ENCODE assay signal across 31 cellular contexts in genomic region chr3:87766736-87767135, GRCh38. TPM values are rescaled to one million over a fixed set of nuclear protein-coding genes. Genes with fewer than 3 reads are reported as not detected.
"Had no signal": no experiment of that assay in that cellular context is flagged by ENCODE, and none has a peak within 500 bp of the region (broad histone marks: within the 10 kb centered on the region; RNA-seq: fewer than 3 reads in every experiment).

No MANE protein-coding gene starts in this region.

- H3K4me3 ChIP-seq: gastroesophageal sphincter, hepatocyte, spleen, tibial nerve had no signal

- DNase-seq: activated CD4-positive, alpha-beta T cell treated with anti-CD3 and anti-CD28 coated beads for 48 hours; activated CD4-positive, alpha-beta T cell treated with anti-CD3 and anti-CD28 coated beads, Interleukin-2, amount 50 U/mL, for 48 hours; activated CD8-positive, alpha-beta memory T cell treated with anti-CD3 and anti-CD28 coated beads, Interleukin-2, amount 50 U/mL, for 4 hours; activated gamma-delta T cell; activated naive CD4-positive, alpha-beta T cell treated with anti-CD3 and anti-CD28 coated beads, Interleukin-2, amount 50 U/mL, for 16 hours; activated T-cell treated with anti-CD3 and anti-CD28 coated beads, Interleukin-2, amount 50 U/mL, for 1 hour; amniotic stem cell; caudate nucleus; cortex of kidney; effector memory CD8-positive, alpha-beta T cell; islet precursor cell; left cardiac atrium; naive thymus-derived CD4-positive, alpha-beta T cell; right cardiac atrium; spleen; stimulated activated naive CD4-positive, alpha-beta T cell treated with Interleukin-2 at 50 U/mL for 16 hours; T-helper 9 cell; WERI-Rb-1 had no signal

- H3K4me2 ChIP-seq: hepatocyte had no signal

- H3K79me2 ChIP-seq: hepatocyte had no signal

- FAIRE-seq: endothelial cell of umbilical vein, TTC549 had no signal

- H3K9me3 ChIP-seq: gastroesophageal sphincter had no signal

- H3K4me1 ChIP-seq: gastroesophageal sphincter, spleen, tibial nerve had no signal

- H3K27me3 ChIP-seq: gastroesophageal sphincter, hepatocyte, spleen, tibial nerve had no signal

- ATAC-seq: activated CD4-positive, CD25-positive, alpha-beta regulatory T cell treated with anti-CD3 and anti-CD28 coated beads, Interleukin-2, amount 50 U/mL, for 24 hours; effector memory CD8-positive, alpha-beta T cell; gastroesophageal sphincter; left cardiac atrium; naive thymus-derived CD4-positive, alpha-beta T cell; right cardiac atrium had no signal

- H3K27ac ChIP-seq: gastroesophageal sphincter, hepatocyte, spleen, tibial nerve, WERI-Rb-1 had no signal

- H2AFZ ChIP-seq: hepatocyte had no signal

- H3K36me3 ChIP-seq: gastroesophageal sphincter, spleen, tibial nerve, WERI-Rb-1 had no signal

RNA-seq across cellular contexts. Expression of gene HTR1F, which starts 25.8 kb away (rescaled TPM):
- total RNA-seq: activated CD8-positive, alpha-beta memory T cell treated with anti-CD3 and anti-CD28 coated beads for 36 hours; chondrocyte; endothelial cell of umbilical vein; fibroblast of lung; hepatocyte; mesothelial cell of epicardium; neural crest cell; pulmonary artery endothelial cell had no signal
- polyA plus RNA-seq: endothelial cell of umbilical vein; hepatocyte; liver; naive thymus-derived CD4-positive, alpha-beta T cell had no signal
